In genomic region chr3:89312141-89312540, GRCh38 we compare ENCODE assay signal across 27 cellular contexts.
"Had no signal": no experiment of that assay in that cellular context is flagged by ENCODE, and none has a peak within 500 bp of the region (broad histone marks: within the 10 kb centered on the region; RNA-seq: fewer than 3 reads in every experiment).

No MANE protein-coding gene starts in this region.

- H3K27me3 ChIP-seq: stomach, suprapubic skin, testis, thyroid gland, tibial artery, tibial nerve, transverse colon, upper lobe of left lung, upper lobe of right lung, uterus, vagina had no signal

- H3K4me1 ChIP-seq: suprapubic skin, testis, thyroid gland, tibial nerve, transverse colon, upper lobe of left lung, upper lobe of right lung, uterus, vagina had no signal

- H3K4me3 ChIP-seq: stomach, suprapubic skin, testis, thoracic aorta, thyroid gland, tibial artery, tibial nerve, transverse colon, upper lobe of left lung, upper lobe of right lung, uterus, vagina had no signal

- ATAC-seq: stimulated activated effector memory CD8-positive, alpha-beta T cell treated with anti-CD3 and anti-CD28 coated beads, Interleukin-12 subunit alpha, Interleukin-12 subunit beta, amount 100 ng/mL, for 72 hours; stimulated activated memory B cell treated with anti-CD40 and anti-IgM and Interleukin-4, amounts not matched to agents 10 μg/mL and 1 μg/mL and 100 μg/mL, for 72 hours; stimulated activated naive B cell treated with anti-CD40 and anti-IgM and Interleukin-4, amounts not matched to agents 10 μg/mL and 1 μg/mL and 100 μg/mL, for 72 hours; stimulated activated naive CD8-positive, alpha-beta T cell treated with anti-CD3 and anti-CD28 coated beads, Interleukin-15, amount 100 ng/mL, for 72 hours; stimulated activated naive CD8-positive, alpha-beta T cell treated with anti-CD3 and anti-CD28 coated beads, Interleukin-15, Interleukin-2, amounts not matched to agents 100 U/mL and 50 U/mL, for 24 hours; upper lobe of right lung had no signal

- H3K27ac ChIP-seq: stomach, suprapubic skin, testis, thoracic aorta, thyroid gland, tibial artery, tibial nerve, transverse colon, upper lobe of left lung, upper lobe of right lung, uterus, vagina had no signal

- DNase-seq: stimulated activated CD4-positive, alpha-beta T cell treated with anti-CD3 and anti-CD28 coated beads, Interleukin-2, amount 100 ng/mL, for 48 hours; stimulated activated CD4-positive, alpha-beta T cell treated with anti-CD3 and anti-CD28 coated beads, Interleukin-4, amount 100 ng/mL, for 1 hour; stimulated activated CD4-positive, alpha-beta T cell treated with anti-CD3 and anti-CD28 coated beads, Interleukin-4, amount 100 ng/mL, for 24 hours; stimulated activated CD4-positive, alpha-beta T cell treated with anti-CD3 and anti-CD28 coated beads, Interleukin-4, amount 100 ng/mL, for 4 hours; stimulated activated CD8-positive, alpha-beta memory T cell treated with anti-CD3 and anti-CD28 coated beads, Interleukin-4, amount 100 ng/mL, for 48 hours; stimulated activated naive B cell treated with anti-CD40 and anti-IgM and Interleukin-4, amounts not matched to agents 10 μg/mL and 1 μg/mL and 100 μg/mL, for 72 hours; stimulated activated naive CD4-positive, alpha-beta T cell; stimulated activated naive CD4-positive, alpha-beta T cell treated with Interleukin-2 at 50 U/mL for 16 hours; stimulated activated naive CD8-positive, alpha-beta T cell treated with anti-CD3 and anti-CD28 coated beads, Interleukin-15, amount 100 ng/mL, for 72 hours; stimulated activated naive CD8-positive, alpha-beta T cell treated with anti-CD3 and anti-CD28 coated beads, Interleukin-15, Interleukin-2, amounts not matched to agents 100 U/mL and 50 U/mL, for 24 hours; stomach; substantia nigra; testis; thyroid gland; tibial artery; transverse colon; trophoblast cell; upper lobe of left lung; upper lobe of right lung; uterus had no signal

- FAIRE-seq: urothelium cell line had no signal

- H3K36me3 ChIP-seq: stomach, suprapubic skin, thoracic aorta, thyroid gland, tibial artery, tibial nerve, transverse colon, upper lobe of left lung, upper lobe of right lung, uterus, vagina had no signal

- H3K9me3 ChIP-seq: stomach, suprapubic skin, testis, thoracic aorta, thyroid gland, tibial artery, tibial nerve, transverse colon, upper lobe of left lung, upper lobe of right lung, uterus, vagina had no signal
